8 cellular contexts compared by ENCODE assay signal in the genomic region with DNA sequence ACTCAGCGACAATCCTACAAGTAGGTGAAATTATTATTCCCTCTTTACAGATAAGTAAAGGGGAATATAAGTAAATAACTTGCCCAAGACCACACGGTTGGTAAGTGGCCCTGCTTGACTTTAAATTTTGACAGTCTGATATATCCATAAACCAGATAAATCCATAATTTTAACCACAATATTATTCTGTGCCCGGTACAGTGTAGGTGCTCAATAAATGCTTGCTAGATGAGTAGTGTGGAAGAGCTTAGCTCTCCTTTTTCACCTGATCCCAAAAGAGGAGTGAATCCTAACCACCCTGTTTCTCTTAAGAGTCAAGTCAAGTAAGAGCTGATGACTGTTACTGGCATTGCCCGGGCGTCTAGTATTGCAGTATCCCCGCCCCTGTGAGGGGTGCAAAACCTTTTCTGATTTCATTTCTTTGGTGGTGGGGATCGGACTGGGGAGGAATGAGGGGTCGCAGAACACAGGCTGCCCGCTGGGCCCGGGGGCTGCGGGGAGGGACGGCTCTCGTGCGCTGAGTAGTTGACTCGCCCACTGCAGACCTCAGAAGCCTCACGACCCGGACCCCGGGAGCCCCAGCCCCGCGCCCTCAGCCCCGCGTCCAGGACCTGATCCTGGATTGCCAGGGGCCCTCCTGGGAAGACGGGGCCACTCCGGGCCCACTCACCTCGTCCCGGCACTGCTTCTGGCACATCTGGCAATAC. TPM values are rescaled to one million over a fixed set of nuclear protein-coding genes. Genes with fewer than 3 reads are reported as not detected.
DNase-seq lines count a peak whose midpoint lies in the region; ATAC-seq and TF ChIP-seq lines count a peak whose summit lies in the region.

No MANE protein-coding gene starts in this region.

- DNase-seq in AG08396 (ENCODE audit: low spot score): peak; percentile 41
- DNase-seq in astrocyte of the cerebellum (ENCODE audit: low read depth): no peak
- DNase-seq in left lobe of liver (ENCODE audit: low spot score): no peak
- DNase-seq in upper lobe of right lung: no peak
- DNase-seq in NCI-H146 (lab: John Stamatoyannopoulos, UW): no peak
- DNase-seq in DMS153 treated with DMSO at 0.1 percent for 48 hours (lab: John Stamatoyannopoulos, UW; ENCODE audit: unreplicated experiment): no peak

- peaks cover 22% of the 10 kb centered on the region for H3K4me1 ChIP-seq in upper lobe of right lung

- intact Hi-C loops in upper lobe of right lung (cut with DNase I): no loop called here

- H3K36me3 ChIP-seq in upper lobe of right lung: peaks cover 4% of the 10 kb centered on the region

- in situ Hi-C loops in astrocyte of the cerebellum (cut with HindIII; ENCODE audit: low sequenced_read_pairs): no loop called here

- peak; percentile 14 for ATAC-seq in GM19351 (IDR thresholded peaks at IDR 0.05; ENCODE audit: unreplicated experiment)
- peak; percentile 7 for ATAC-seq in HG03439 (IDR thresholded peaks at IDR 0.05; ENCODE audit: unreplicated experiment)
- peak; percentile 5 for ATAC-seq in left lobe of liver
- ATAC-seq in upper lobe of right lung: peak; percentile 11

- peak overlapping the region; percentile 90 for H3K27ac ChIP-seq in upper lobe of right lung

- no peaks in the 10 kb centered on the region for H3K27me3 ChIP-seq in upper lobe of right lung

- peak overlapping the region; percentile 80 for H3K4me3 ChIP-seq in astrocyte of the cerebellum (ENCODE audit: low read depth, low read length)
- peak overlapping the region; percentile 94 for H3K4me3 ChIP-seq in upper lobe of right lung

- H3K9me3 ChIP-seq in upper lobe of right lung: no peaks in the 10 kb centered on the region

- no peak for TF ChIP-seq CTCF in astrocyte of the cerebellum (IDR thresholded peaks at IDR 0.05; ENCODE audit: low read depth, low read length, missing control alignments)
- no peak for TF ChIP-seq CTCF in upper lobe of right lung (IDR thresholded peaks at IDR 0.05)

RNA-seq across cellular contexts. Expression of gene KIN, which starts 0.5 kb away (rescaled TPM):
- total RNA-seq in left lobe of liver (2.6 TPM), upper lobe of right lung (11.9 TPM)

RNA-seq across cellular contexts. Expression of gene ATP5F1C, which starts 0.7 kb away (rescaled TPM):
- 168 TPM for total RNA-seq in left lobe of liver
- total RNA-seq in upper lobe of right lung: 163 TPM

RNA-seq across cellular contexts. Expression of gene TAF3, which starts 31.0 kb away (rescaled TPM):
- total RNA-seq in left lobe of liver: 3.1 TPM
- total RNA-seq in upper lobe of right lung: 11.8 TPM
